In genomic region chr1:94422115-94422820, GRCh38 we compare ENCODE assay signal across 20 cellular contexts. TPM values are rescaled to one million over a fixed set of nuclear protein-coding genes. Genes with fewer than 3 reads are reported as not detected.
DNase-seq lines count a peak whose midpoint lies in the region; ATAC-seq, FAIRE-seq and TF ChIP-seq lines count a peak whose summit lies in the region.
"Had no signal": no experiment of that assay in that cellular context is flagged by ENCODE, and none has a peak within 500 bp of the region (broad histone marks: within the 10 kb centered on the region; RNA-seq: fewer than 3 reads in every experiment).

No MANE protein-coding gene starts in this region.

- peaks cover 29% of the 10 kb centered on the region for H3F3A ChIP-seq in PC-9 (ENCODE audit: insufficient read depth, low read depth)

- H3K27ac ChIP-seq in HepG2 (ENCODE audit: extremely low read length, insufficient read depth, low read length) (peak overlapping the region; percentile 34), right lobe of liver (peak overlapping the region in 1 of 3 donors; percentile 10), PC-9 (no peak overlapping the region), hepatocyte (no peak overlapping the region), tibial nerve (no peak overlapping the region)
- H3K27ac ChIP-seq: coronary artery, SJCRH30 had no signal

- H4K20me1 ChIP-seq in HepG2 (ENCODE audit: insufficient read depth, low read length) (peaks cover 48% of the 10 kb centered on the region), PC-9 (ENCODE audit: insufficient read depth) (peaks cover 28% of the 10 kb centered on the region), hepatocyte (ENCODE audit: insufficient read depth, poor library complexity, severe bottlenecking) (peaks cover 41% of the 10 kb centered on the region)

- no peak for FAIRE-seq in HepG2 (lab: Jason Lieb, UNC)
- FAIRE-seq: endometrium had no signal

- H3K27me3 ChIP-seq in HepG2 (ENCODE audit: control insufficient read depth in 1 of 2, insufficient read depth in 2 of 2, low read length in 2 of 2) (no peaks in the 10 kb centered on the region; a peak in 1 of 5 replicates), right lobe of liver (no peaks in the 10 kb centered on the region), PC-9 (ENCODE audit: insufficient read depth, low read depth) (no peaks in the 10 kb centered on the region), hepatocyte (no peaks in the 10 kb centered on the region), tibial nerve (no peaks in the 10 kb centered on the region)
- H3K27me3 ChIP-seq: SJCRH30 had no signal

- TF ChIP-seq EP300 in HepG2 (IDR thresholded peaks at IDR 0.05; ENCODE audit: low read depth in 2 of 2, low read length in 2 of 2) (no peak), HepG2 (CRISPR knock-in tag; IDR thresholded peaks at IDR 0.05; ENCODE audit: borderline replicate concordance) (no peak), tibial nerve (IDR thresholded peaks at IDR 0.05) (no peak)

- peak overlapping the region; percentile 51 for H3K9ac ChIP-seq in HepG2 (ENCODE audit: insufficient read depth, low read depth, low read length)

- DNase-seq in HepG2 (ENCODE audit: low spot score) = no peak
- no peak for DNase-seq in right lobe of liver
- DNase-seq in PC-9 = no peak
- no peak for DNase-seq in hepatocyte (ENCODE audit: low spot score)
- DNase-seq in NCI-H526 (lab: John Stamatoyannopoulos, UW) = no peak
- DNase-seq in NCI-H748 (lab: John Stamatoyannopoulos, UW; ENCODE audit: unreplicated experiment) = no peak
- no peak for DNase-seq in tibial nerve (ENCODE audit: low spot score in 2 of 2)
- DNase-seq in COR-L47 (lab: John Stamatoyannopoulos, UW) = no peak
- DNase-seq: activated naive CD4-positive, alpha-beta T cell; CD4-positive, alpha-beta memory T cell; GOT3; left colon; mucosa of descending colon; NCI-H187; NCI-H524; occipital lobe; SJCRH30; stimulated activated naive CD4-positive, alpha-beta T cell treated with Interleukin-2 at 50 U/mL for 16 hours had no signal

- intact Hi-C loops in HepG2 (cut with micrococcal nuclease; ENCODE audit: unreplicated experiment) = no loop called here
- intact Hi-C loops in right lobe of liver (cut with DNase I) = no loop called here
- intact Hi-C loops in PC-9 (cut with micrococcal nuclease; ENCODE audit: unreplicated experiment) = no loop called here

- H3K9me3 ChIP-seq in HepG2 (ENCODE audit: low read length) = no peaks in the 10 kb centered on the region
- H3K9me3 ChIP-seq in right lobe of liver = no peaks in the 10 kb centered on the region
- no peaks in the 10 kb centered on the region for H3K9me3 ChIP-seq in PC-9 (ENCODE audit: insufficient read depth, low read depth)
- H3K9me3 ChIP-seq in hepatocyte (ENCODE audit: low read depth) = no peaks in the 10 kb centered on the region
- H3K9me3 ChIP-seq in tibial nerve = no peaks in the 10 kb centered on the region
- H3K9me3 ChIP-seq: mucosa of descending colon, SJCRH30 had no signal

- H3K4me3 ChIP-seq in HepG2 (replicated peaks in 1 of 3; ENCODE audit: insufficient read depth in 1 of 3, low read depth in 2 of 3, low read length in 3 of 3) (peak overlapping the region; percentile 23 to 99 (median 51)), right lobe of liver (no peak overlapping the region), PC-9 (no peak overlapping the region), hepatocyte (no peak overlapping the region), tibial nerve (no peak overlapping the region)
- H3K4me3 ChIP-seq: coronary artery, mucosa of descending colon, SJCRH30 had no signal

- POLR2A ChIA-PET in HepG2 (lab: Yijun Ruan, JAX) = interaction anchor here (0.6 to 1.7 kb wide), 2 partner anchors 38 to 354 kb away, joined by 3 to 6 read pairs; no protein-coding TSS in a partner anchor
- POLR2A ChIA-PET in PC-9 (lab: Charles Lee; ENCODE audit: unreplicated experiment) = no interaction called here

- H3K4me1 ChIP-seq in HepG2 (ENCODE audit: insufficient read depth, low read length) (peaks cover 66% of the 10 kb centered on the region), right lobe of liver (peaks cover 0 to 69% (median 20%) of the 10 kb centered on the region in 4 donors), PC-9 (replicated peaks; ENCODE audit: insufficient read depth) (peaks cover 51% of the 10 kb centered on the region), hepatocyte (ENCODE audit: insufficient read depth) (peaks cover 25% of the 10 kb centered on the region), tibial nerve (peaks cover 0 to 66% (median 28%) of the 10 kb centered on the region in 4 donors)

- CTCF ChIA-PET in HepG2 (lab: Yijun Ruan, JAX; ENCODE audit: low intra/inter-chr PET ratio, low total read pairs) (no interaction called here), PC-9 (lab: Charles Lee) (no interaction called here)

- no peak overlapping the region for H2AFZ ChIP-seq in HepG2 (ENCODE audit: low read length)
- no peak overlapping the region for H2AFZ ChIP-seq in PC-9
- no peak overlapping the region for H2AFZ ChIP-seq in hepatocyte

- no peak for TF ChIP-seq RAD21 in HepG2 (CRISPR knock-in tag; IDR thresholded peaks at IDR 0.05)

- H3K36me3 ChIP-seq in HepG2 (replicated peaks in 1 of 2; ENCODE audit: control insufficient read depth in 1 of 2, insufficient read depth in 2 of 2, low read length in 2 of 2) (0 out of 5 replicates have a peak, but pooled peaks cover 0 to 2% of the 10 kb centered on the region in 2 experiments), right lobe of liver (no peaks in the 10 kb centered on the region), PC-9 (ENCODE audit: low read depth) (0 out of 2 replicates have a peak, but pooled peaks cover 3% of the 10 kb centered on the region), hepatocyte (replicated peaks; ENCODE audit: insufficient read depth, low read depth) (no peaks in the 10 kb centered on the region), tibial nerve (no peaks in the 10 kb centered on the region)
- H3K36me3 ChIP-seq: SJCRH30 had no signal

- TF ChIP-seq POLR2A in HepG2 (IDR thresholded peaks at IDR 0.05; ENCODE audit: insufficient read depth in 1 of 2, low read depth in 2 of 2, low read length in 2 of 2) (no peak), right lobe of liver (IDR thresholded peaks at IDR 0.05) (no peak), tibial nerve (IDR thresholded peaks at IDR 0.05) (no peak)

- ATAC-seq in HepG2 (no peak), right lobe of liver (no peak)
- ATAC-seq: left colon, mucosa of descending colon had no signal

- 32% methylated on average over 8 of the region's 8 CpGs for WGBS in HepG2 (ENCODE audit: low lambda C conversion rate)
- WGBS in right lobe of liver (ENCODE audit: insufficient coverage, low coverage, low lambda C conversion rate, missing lambda C conversion rate) = 54% methylated on average over 6 of the region's 8 CpGs
- WGBS in hepatocyte (ENCODE audit: low lambda C conversion rate, missing lambda C conversion rate) = 82% methylated on average over 8 of the region's 8 CpGs
- 81 to 90% methylated on average over 8 of the region's 8 CpGs for WGBS in tibial nerve, 2 donors

- H3K4me2 ChIP-seq in HepG2 (ENCODE audit: low read depth, low read length) (peak overlapping the region; percentile 79), PC-9 (peak overlapping the region; percentile 93), hepatocyte (peak overlapping the region; percentile 86)

- H3K79me2 ChIP-seq in HepG2 (ENCODE audit: insufficient read depth, low read length) (peaks cover 90% of the 10 kb centered on the region), PC-9 (ENCODE audit: low read depth) (peaks cover 90% of the 10 kb centered on the region), hepatocyte (peaks cover 85% of the 10 kb centered on the region)

- TF ChIP-seq CTCF in HepG2 (CRISPR knock-in tag; IDR thresholded peaks at IDR 0.05) = no peak
- TF ChIP-seq CTCF in right lobe of liver (IDR thresholded peaks at IDR 0.05) = no peak
- no peak for TF ChIP-seq CTCF in PC-9 (conservative IDR thresholded peaks at IDR 0.05)
- TF ChIP-seq CTCF in hepatocyte (IDR thresholded peaks at IDR 0.05; ENCODE audit: poor library complexity) = no peak
- no peak for TF ChIP-seq CTCF in tibial nerve (IDR thresholded peaks at IDR 0.05)

- H3K9me2 ChIP-seq in PC-9 (ENCODE audit: insufficient read depth) (no peaks in the 10 kb centered on the region), hepatocyte (replicated peaks; ENCODE audit: insufficient read depth) (no peaks in the 10 kb centered on the region)

- BruUV-seq in HepG2 (replicated peaks; lab: Mats Ljungman, UMichigan) (no TSS peak), PC-9 (replicated peaks; lab: Mats Ljungman, UMichigan) (no TSS peak)

- in situ Hi-C loops in HepG2 (cut with HindIII; ENCODE audit: extremely low pct_ligation_motif_present, low pct_unique_long_range_greater_than_20kb) = no loop called here

TF ChIP-seq in HepG2, 621 proteins besides CTCF, POLR2A, EP300 and RAD21 (continues in another document):
- TF ChIP-seq ZFP90 (CRISPR knock-in tag; IDR thresholded peaks at IDR 0.05; ENCODE audit: borderline replicate concordance) = no peak
- TF ChIP-seq CBFB (CRISPR knock-in tag; IDR thresholded peaks at IDR 0.05) = no peak
- peak; percentile 60; the same call in 1 of the 2 replicates for TF ChIP-seq KMT2A (CRISPR knock-in tag; IDR thresholded peaks at IDR 0.05)

RNA-seq across cellular contexts. Expression of gene ABCD3, which starts 4.1 kb away (rescaled TPM):
- total RNA-seq in HepG2 (2016; rRNA removed; fragmentation: Illumina TruSeq; extraction: Trizol) (166 and 190 TPM in 2 replicates), right lobe of liver (10 to 100 TPM; 54.9 to 94.0 (median 65.6) TPM), PC-9 (2021) (41.7 and 51.6 TPM in 2 replicates), hepatocyte (76.2 and 96.4 TPM in 2 replicates), tibial nerve (10 to 100 TPM; 37.9 to 90.2 (median 51.9) TPM)
- total RNA-seq in HepG2 (2016; cell fraction: cytosol; rRNA removed; fragmentation: Illumina TruSeq; extraction: Trizol; ENCODE audit: low read depth) = 66.2 and 84.8 TPM in 2 replicates
- 168 and 184 TPM in 2 replicates for total RNA-seq in HepG2 (2016; cell fraction: insoluble cytoplasmic fraction; rRNA removed; fragmentation: Illumina TruSeq; extraction: Trizol)
- total RNA-seq in HepG2 (2016; cell fraction: membrane; rRNA removed; fragmentation: Illumina TruSeq; extraction: Trizol) = 66.9 and 77.6 TPM in 2 replicates
- 154 and 164 TPM in 2 replicates for total RNA-seq in HepG2 (2016; cell fraction: nucleus; rRNA removed; fragmentation: Illumina TruSeq; extraction: Trizol)
- polyA plus RNA-seq in HepG2 (2011; rRNA removed) (22.4 and 27.5 TPM in 2 replicates), hepatocyte (42.2 and 50.7 TPM in 2 replicates)
- polyA plus RNA-seq in HepG2 (2011; cell fraction: cytosol; rRNA removed) = 8.7 and 15.2 TPM in 2 replicates
- 24.3 and 26.2 TPM in 2 replicates for polyA plus RNA-seq in HepG2 (2011; cell fraction: nucleus; rRNA removed)
- polyA plus RNA-seq in HepG2 (2012) = 41.7 and 57.2 TPM in 2 replicates
- 8.6 and 8.9 TPM in 2 replicates for polyA plus RNA-seq in HepG2 (2016; cell fraction: cytosol; fragmentation: Illumina TruSeq; extraction: Trizol; ENCODE audit: low read depth)
- 123 and 132 TPM in 2 replicates for polyA plus RNA-seq in HepG2 (2016; cell fraction: insoluble cytoplasmic fraction; fragmentation: Illumina TruSeq; extraction: Trizol; ENCODE audit: low read depth)
- 19.5 and 20.3 TPM in 2 replicates for polyA plus RNA-seq in HepG2 (2016; cell fraction: membrane; fragmentation: Illumina TruSeq; extraction: Trizol; ENCODE audit: low read depth)
- polyA plus RNA-seq in HepG2 (2016; cell fraction: nucleus; fragmentation: Illumina TruSeq; extraction: Trizol; ENCODE audit: insufficient read depth, low read depth) = 156 TPM in 2 replicates
- 16.6 and 17.0 TPM in 2 replicates for polyA minus RNA-seq in HepG2 (2011; rRNA and poly(A)+ RNA removed; ENCODE audit: low replicate concordance)
- 39.1 and 39.2 TPM in 2 replicates for polyA minus RNA-seq in HepG2 (2011; cell fraction: cytosol; rRNA and poly(A)+ RNA removed)
- 124 and 125 TPM in 2 replicates for polyA minus RNA-seq in HepG2 (2011; cell fraction: nucleus; rRNA and poly(A)+ RNA removed)

Comparison
In these comparisons a context has a peak if more than half of its experiments do, and no peak if none do; other contexts are left out.
1. H3K4me3 ChIP-seq: peak in HepG2 (3 of 3); none in right lobe of liver (0 of 3), PC-9 (single experiment), hepatocyte (single experiment) and tibial nerve (0 of 4).
2. Peak in every context shown above with its lines, with median percentiles within 50 percentile points of each other: H3K4me2 ChIP-seq.